In genomic region chr17:41103896-41104295, GRCh38 we compare ENCODE assay signal across 15 cellular contexts. TPM values are rescaled to one million over a fixed set of nuclear protein-coding genes. Genes with fewer than 3 reads are reported as not detected.
A peak's percentile ranks its signal among the peaks of the same experiment; 100 is the strongest.
DNase-seq lines count a peak whose midpoint lies in the region; ATAC-seq, FAIRE-seq and TF ChIP-seq lines count a peak whose summit lies in the region.
"Had no signal": no experiment of that assay in that cellular context is flagged by ENCODE, and none has a peak within 500 bp of the region (broad histone marks: within the 10 kb centered on the region; RNA-seq: fewer than 3 reads in every experiment).

No MANE protein-coding gene starts in this region.

- intact Hi-C loops in PC-9 (cut with micrococcal nuclease; ENCODE audit: unreplicated experiment), result no loop called here

- no peak for ATAC-seq in GM18861 (IDR thresholded peaks at IDR 0.05; ENCODE audit: unreplicated experiment)
- ATAC-seq: Right ventricle myocardium inferior had no signal

- H3K4me2 ChIP-seq in PC-9 (peak overlapping the region; percentile 9; the same call in 1 of the 2 replicates), astrocyte (ENCODE audit: low read length) (no peak overlapping the region), smooth muscle cell (peak overlapping the region; percentile 24)

- H3K9me2 ChIP-seq in PC-9 (ENCODE audit: insufficient read depth), result no peaks in the 10 kb centered on the region

- H2AFZ ChIP-seq in PC-9 (no peak overlapping the region), astrocyte (ENCODE audit: low read depth, low read length) (no peak overlapping the region), smooth muscle cell (ENCODE audit: low read depth) (no peak overlapping the region)

- no peaks in the 10 kb centered on the region for H3K27me3 Mint-ChIP-seq in astrocyte (ENCODE audit: low read depth, unreplicated experiment)

- CTCF ChIA-PET in PC-9 (lab: Charles Lee), result no interaction called here

- H3K36me3 ChIP-seq in PC-9 (ENCODE audit: low read depth), result no peaks in the 10 kb centered on the region
- H3K36me3 ChIP-seq in astrocyte (ENCODE audit: insufficient read depth, low read length), result no peaks in the 10 kb centered on the region
- no peaks in the 10 kb centered on the region for H3K36me3 ChIP-seq in smooth muscle cell (ENCODE audit: low read depth)

- H3K4me1 Mint-ChIP-seq in astrocyte (ENCODE audit: low read depth, unreplicated experiment), result peaks cover 29% of the 10 kb centered on the region

- H3K4me3 ChIP-seq in PC-9 (no peak overlapping the region), astrocyte (ENCODE audit: insufficient read depth, low read depth, low read length) (no peak overlapping the region), smooth muscle cell (no peak overlapping the region)

- H3K36me3 Mint-ChIP-seq in astrocyte (ENCODE audit: low read depth, unreplicated experiment), result no peaks in the 10 kb centered on the region

- no peaks in the 10 kb centered on the region for H3K9me3 Mint-ChIP-seq in astrocyte (ENCODE audit: unreplicated experiment)

- H3K4me1 ChIP-seq in PC-9 (replicated peaks; ENCODE audit: insufficient read depth) (peaks cover 39% of the 10 kb centered on the region), astrocyte (ENCODE audit: insufficient read depth, low read length) (peaks cover 5% of the 10 kb centered on the region), smooth muscle cell (ENCODE audit: low read depth) (peaks cover 8% of the 10 kb centered on the region)

- H3K9me3 ChIP-seq in PC-9 (ENCODE audit: insufficient read depth, low read depth) (no peaks in the 10 kb centered on the region), astrocyte (ENCODE audit: insufficient read depth, low read depth, low read length) (no peaks in the 10 kb centered on the region), smooth muscle cell (replicated peaks; ENCODE audit: low read depth) (no peaks in the 10 kb centered on the region)

- WGBS in smooth muscle cell (ENCODE audit: low lambda C conversion rate), result 35% methylated on average over 1 of the region's 1 CpG

- TF ChIP-seq CTCF in PC-9 (conservative IDR thresholded peaks at IDR 0.05), result no peak
- TF ChIP-seq CTCF in astrocyte (IDR thresholded peaks at IDR 0.05; ENCODE audit: insufficient read depth, low read depth, low read length), result no peak
- no peak for TF ChIP-seq CTCF in smooth muscle cell (IDR thresholded peaks at IDR 0.05; ENCODE audit: borderline replicate concordance, insufficient read depth, poor library complexity, severe bottlenecking)

- H3K27ac Mint-ChIP-seq in astrocyte (ENCODE audit: unreplicated experiment), result peak overlapping the region; percentile 79

- DNase-seq in ELR (ENCODE audit: low read depth) (peak; percentile 71), PC-9 (no peak), astrocyte (ENCODE audit: low read depth) (no peak), smooth muscle cell (lab: John Stamatoyannopoulos, UW; ENCODE audit: unreplicated experiment) (no peak), SHP77 (lab: John Stamatoyannopoulos, UW) (no peak), nucleus accumbens (lab: John Stamatoyannopoulos, UW) (no peak)
- DNase-seq: COR-L47, DMS153, KG1, NCI-H1436 treated with DMSO at 0.1 percent for 48 hours, NCI-H2029 treated with DMSO at 0.1 percent for 48 hours, NCI-H510A, NCI-H774 had no signal

- no peaks in the 10 kb centered on the region for H3K27me3 ChIP-seq in PC-9 (ENCODE audit: insufficient read depth, low read depth)
- H3K27me3 ChIP-seq in astrocyte (ENCODE audit: insufficient read depth, low read length), result no peaks in the 10 kb centered on the region
- H3K27me3 ChIP-seq in smooth muscle cell (ENCODE audit: low read depth), result no peaks in the 10 kb centered on the region

- peak overlapping the region; percentile 64 for H3K27ac ChIP-seq in PC-9
- no peak overlapping the region for H3K27ac ChIP-seq in astrocyte (ENCODE audit: low read depth, low read length)
- peak overlapping the region; percentile 53 for H3K27ac ChIP-seq in smooth muscle cell (ENCODE audit: low read depth)

- H3K4me3 Mint-ChIP-seq in astrocyte (ENCODE audit: unreplicated experiment), result no peak overlapping the region

- H3F3A ChIP-seq in PC-9 (ENCODE audit: insufficient read depth, low read depth) (peaks cover 20% of the 10 kb centered on the region; the same call in 1 of the 2 replicates), smooth muscle cell (ENCODE audit: low read depth) (no peaks in the 10 kb centered on the region)

- H4K20me1 ChIP-seq in PC-9 (ENCODE audit: insufficient read depth) (no peaks in the 10 kb centered on the region), astrocyte (ENCODE audit: insufficient read depth, low read length) (no peaks in the 10 kb centered on the region), smooth muscle cell (ENCODE audit: low read depth) (no peaks in the 10 kb centered on the region)

- H3K79me2 ChIP-seq in PC-9 (ENCODE audit: low read depth) (no peaks in the 10 kb centered on the region), astrocyte (ENCODE audit: insufficient read depth, low read length) (no peaks in the 10 kb centered on the region), smooth muscle cell (ENCODE audit: low read depth) (no peaks in the 10 kb centered on the region)

- POLR2A ChIA-PET in PC-9 (lab: Charles Lee; ENCODE audit: unreplicated experiment), result no interaction called here

- no TSS peak for BruUV-seq in PC-9 (replicated peaks; lab: Mats Ljungman, UMichigan)

- no peak overlapping the region for H3K9ac ChIP-seq in astrocyte (ENCODE audit: low read length)
- no peak overlapping the region for H3K9ac ChIP-seq in smooth muscle cell (ENCODE audit: low read depth)

- no peak for FAIRE-seq in astrocyte (lab: Jason Lieb, UNC)

RNA-seq across cellular contexts. Expression of gene KRTAP4-9, which starts 1.3 kb away (rescaled TPM):
- not detected in 2 replicates for total RNA-seq in PC-9 (2021)
- not detected in 2 replicates for total RNA-seq in astrocyte
- total RNA-seq in smooth muscle cell, result 1.7 TPM in 1 of 2 replicates, not detected in the other
- polyA plus RNA-seq in smooth muscle cell, result not detected in 2 replicates
- total RNA-seq: Right ventricle myocardium inferior had no signal

RNA-seq across cellular contexts. Expression of gene KRTAP4-16, which starts 1.9 kb away (rescaled TPM):
- total RNA-seq in PC-9 (2021) (not detected in 2 replicates), astrocyte (not detected in 2 replicates), smooth muscle cell (not detected in 2 replicates)
- not detected in 2 replicates for polyA plus RNA-seq in smooth muscle cell
- total RNA-seq: Right ventricle myocardium inferior had no signal

RNA-seq across cellular contexts. Expression of gene KRTAP4-8, which starts 6.0 kb away (rescaled TPM):
- total RNA-seq in PC-9 (2021) (not detected in 2 replicates), astrocyte (not detected in 2 replicates), smooth muscle cell (not detected in 2 replicates)
- 0.56 TPM in 1 of 2 replicates, not detected in the other for polyA plus RNA-seq in smooth muscle cell
- total RNA-seq: Right ventricle myocardium inferior had no signal

RNA-seq across cellular contexts. Expression of gene KRTAP4-11, which starts 14.3 kb away (rescaled TPM):
- total RNA-seq in PC-9 (2021) (not detected in 2 replicates), astrocyte (not detected in 2 replicates), smooth muscle cell (not detected in 2 replicates)
- not detected in 2 replicates for polyA plus RNA-seq in smooth muscle cell
- total RNA-seq: Right ventricle myocardium inferior had no signal

RNA-seq across cellular contexts. Expression of gene KRTAP4-7, which starts 19.9 kb away (rescaled TPM):
- not detected in 2 replicates for total RNA-seq in PC-9 (2021)
- total RNA-seq in astrocyte, result not detected in 2 replicates
- total RNA-seq in smooth muscle cell, result not detected in 2 replicates
- polyA plus RNA-seq in smooth muscle cell, result not detected in 2 replicates
- total RNA-seq: Right ventricle myocardium inferior had no signal
